ENCODE assay signal across 16 cellular contexts in genomic region chr16:2533912-2534311, GRCh38. TPM values are rescaled to one million over a fixed set of nuclear protein-coding genes. Genes with fewer than 3 reads are reported as not detected.
DNase-seq lines count a peak whose midpoint lies in the region; ATAC-seq, FAIRE-seq and TF ChIP-seq lines count a peak whose summit lies in the region.
"Had no signal": no experiment of that assay in that cellular context is flagged by ENCODE, and none has a peak within 500 bp of the region (broad histone marks: within the 10 kb centered on the region; RNA-seq: fewer than 3 reads in every experiment).

No MANE protein-coding gene starts in this region.

- no TSS peak for BruUV-seq in HepG2 (replicated peaks; lab: Mats Ljungman, UMichigan)

- in situ Hi-C loops in HepG2 (cut with HindIII; ENCODE audit: extremely low pct_ligation_motif_present, low pct_unique_long_range_greater_than_20kb), result no loop called here

- no peak overlapping the region for H3K4me2 ChIP-seq in HepG2 (ENCODE audit: low read depth, low read length)

- H4K20me1 ChIP-seq in HepG2 (ENCODE audit: insufficient read depth, low read length), result no peaks in the 10 kb centered on the region

- no peak overlapping the region for H3K27ac ChIP-seq in HepG2 (ENCODE audit: extremely low read length, insufficient read depth, low read length)
- H3K27ac ChIP-seq in right lobe of liver, result no peak overlapping the region
- H3K27ac ChIP-seq: cardiac muscle cell had no signal

- TF ChIP-seq EP300 in HepG2 (IDR thresholded peaks at IDR 0.05; ENCODE audit: low read depth in 2 of 2, low read length in 2 of 2) (no peak), HepG2 (CRISPR knock-in tag; IDR thresholded peaks at IDR 0.05; ENCODE audit: borderline replicate concordance) (no peak)

- TF ChIP-seq CTCF in HepG2 (CRISPR knock-in tag; IDR thresholded peaks at IDR 0.05) (no peak), right lobe of liver (IDR thresholded peaks at IDR 0.05) (no peak), mesothelial cell of epicardium (IDR thresholded peaks at IDR 0.05; ENCODE audit: unreplicated experiment) (no peak), type B pancreatic cell (conservative IDR thresholded peaks at IDR 0.05) (no peak), GM20000 (IDR thresholded peaks at IDR 0.05; ENCODE audit: extremely low read depth, missing control alignments) (no peak)

- no peaks in the 10 kb centered on the region for H3K9me3 Mint-ChIP-seq in activated T-helper 17 cell treated with anti-CD3 and anti-CD28 coated beads, Interleukin-2, amount 50 U/mL, for 72 hours
- H3K9me3 Mint-ChIP-seq in mesothelial cell of epicardium (no peaks in the 10 kb centered on the region), type B pancreatic cell (no peaks in the 10 kb centered on the region)

- peak overlapping the region; percentile 69 for H3K27ac Mint-ChIP-seq in activated T-helper 17 cell treated with anti-CD3 and anti-CD28 coated beads, Interleukin-2, amount 50 U/mL, for 72 hours
- H3K27ac Mint-ChIP-seq in mesothelial cell of epicardium, result peak overlapping the region; percentile 16
- peak overlapping the region; percentile 85 for H3K27ac Mint-ChIP-seq in type B pancreatic cell

- peaks cover 5% of the 10 kb centered on the region for H3K79me2 ChIP-seq in HepG2 (ENCODE audit: insufficient read depth, low read length)

- FAIRE-seq in HepG2 (lab: Jason Lieb, UNC), result no peak
- FAIRE-seq: islet of Langerhans had no signal

- H3K36me3 ChIP-seq in HepG2 (replicated peaks in 1 of 2; ENCODE audit: control insufficient read depth in 1 of 2, insufficient read depth in 2 of 2, low read length in 2 of 2) (peaks cover 2 to 10% of the 10 kb centered on the region in 2 experiments; a peak in 4 of 5 replicates), right lobe of liver (peaks cover 0 to 3% (median 0%) of the 10 kb centered on the region in 4 donors)
- H3K36me3 ChIP-seq: cardiac muscle cell had no signal

- POLR2A ChIA-PET in HepG2 (lab: Yijun Ruan, JAX), result interaction anchor here (2.2 kb wide), 1 partner anchor 19 kb away, joined by 10 read pairs; the partner anchor contains the start of gene ATP6V0C

- DNase-seq in HepG2 (ENCODE audit: low spot score), result no peak
- no peak for DNase-seq in right lobe of liver
- no peak for DNase-seq in mesothelial cell of epicardium (ENCODE audit: low spot score in 2 of 2, unreplicated experiment in 2 of 2)
- no peak for DNase-seq in type B pancreatic cell (ENCODE audit: extremely low spot score, unreplicated experiment)
- DNase-seq in GM20000 (ENCODE audit: low spot score), result no peak
- DNase-seq in NCI-H1048 (lab: John Stamatoyannopoulos, UW), result no peak
- DNase-seq: MV-4-11 had no signal

- peak overlapping the region; percentile 94 for H3K4me3 Mint-ChIP-seq in activated T-helper 17 cell treated with anti-CD3 and anti-CD28 coated beads, Interleukin-2, amount 50 U/mL, for 72 hours
- H3K4me3 Mint-ChIP-seq in mesothelial cell of epicardium (peak overlapping the region; percentile 47), type B pancreatic cell (peak overlapping the region; percentile 79)

- no peaks in the 10 kb centered on the region for H3K27me3 Mint-ChIP-seq in activated T-helper 17 cell treated with anti-CD3 and anti-CD28 coated beads, Interleukin-2, amount 50 U/mL, for 72 hours
- no peaks in the 10 kb centered on the region for H3K27me3 Mint-ChIP-seq in mesothelial cell of epicardium (ENCODE audit: low read depth)
- H3K27me3 Mint-ChIP-seq in type B pancreatic cell, result no peaks in the 10 kb centered on the region

- H3K9ac ChIP-seq in HepG2 (ENCODE audit: insufficient read depth, low read depth, low read length), result no peak overlapping the region

- peaks cover 13% of the 10 kb centered on the region for H3K4me1 Mint-ChIP-seq in activated T-helper 17 cell treated with anti-CD3 and anti-CD28 coated beads, Interleukin-2, amount 50 U/mL, for 72 hours
- H3K4me1 Mint-ChIP-seq in mesothelial cell of epicardium (peaks cover 17% of the 10 kb centered on the region), type B pancreatic cell (ENCODE audit: unreplicated experiment) (peaks cover 15% of the 10 kb centered on the region)

- WGBS in HepG2 (ENCODE audit: low lambda C conversion rate), result 91% methylated on average over 11 of the region's 11 CpGs
- 88% methylated on average over 6 of the region's 11 CpGs for WGBS in right lobe of liver (ENCODE audit: insufficient coverage, low coverage, low lambda C conversion rate, missing lambda C conversion rate)

- H3K4me3 ChIP-seq in HepG2 (replicated peaks in 1 of 3; ENCODE audit: insufficient read depth in 1 of 3, low read depth in 2 of 3, low read length in 3 of 3) (no peak overlapping the region), right lobe of liver (no peak overlapping the region)
- H3K4me3 ChIP-seq: cardiac muscle cell, mucosa of descending colon, prostate gland had no signal

- no peaks in the 10 kb centered on the region for H3K9me3 ChIP-seq in HepG2 (ENCODE audit: low read length)
- H3K9me3 ChIP-seq in right lobe of liver, result no peaks in the 10 kb centered on the region
- H3K9me3 ChIP-seq: mucosa of descending colon, prostate gland had no signal

- intact Hi-C loops in HepG2 (cut with micrococcal nuclease; ENCODE audit: unreplicated experiment) (no loop called here), right lobe of liver (cut with DNase I) (no loop called here)

- no peak overlapping the region for H2AFZ ChIP-seq in HepG2 (ENCODE audit: low read length)

- H3K36me3 Mint-ChIP-seq in activated T-helper 17 cell treated with anti-CD3 and anti-CD28 coated beads, Interleukin-2, amount 50 U/mL, for 72 hours (ENCODE audit: low read depth), result peaks cover 5% of the 10 kb centered on the region
- H3K36me3 Mint-ChIP-seq in mesothelial cell of epicardium (peaks cover 4% of the 10 kb centered on the region), type B pancreatic cell (no peaks in the 10 kb centered on the region)

- TF ChIP-seq RAD21 in HepG2 (CRISPR knock-in tag; IDR thresholded peaks at IDR 0.05), result no peak

- H3K4me1 ChIP-seq in HepG2 (ENCODE audit: insufficient read depth, low read length) (peaks cover 53% of the 10 kb centered on the region), right lobe of liver (peaks cover 0 to 18% (median 2%) of the 10 kb centered on the region in 4 donors)

- CTCF ChIA-PET in HepG2 (lab: Yijun Ruan, JAX; ENCODE audit: low intra/inter-chr PET ratio, low total read pairs), result no interaction called here

- no peaks in the 10 kb centered on the region for H3K27me3 ChIP-seq in HepG2 (ENCODE audit: control insufficient read depth in 1 of 2, insufficient read depth in 2 of 2, low read length in 2 of 2)
- H3K27me3 ChIP-seq in right lobe of liver, result no peaks in the 10 kb centered on the region
- H3K27me3 ChIP-seq: cardiac muscle cell had no signal

- no peak for TF ChIP-seq POLR2A in HepG2 (IDR thresholded peaks at IDR 0.05; ENCODE audit: insufficient read depth in 1 of 2, low read depth in 2 of 2, low read length in 2 of 2)
- no peak for TF ChIP-seq POLR2A in right lobe of liver (IDR thresholded peaks at IDR 0.05)

- no peak for ATAC-seq in HepG2
- ATAC-seq in right lobe of liver, result no peak
- ATAC-seq in activated T-helper 17 cell treated with anti-CD3 and anti-CD28 coated beads, Interleukin-2, amount 50 U/mL, for 72 hours (replicated peaks), result no peak
- no peak for ATAC-seq in HG03108 (IDR thresholded peaks at IDR 0.05; ENCODE audit: unreplicated experiment)
- ATAC-seq: mucosa of descending colon had no signal

RNA-seq across cellular contexts. Expression of gene CEMP1, which starts 2.7 kb away (rescaled TPM):
- not detected in 2 replicates for total RNA-seq in HepG2 (2016; rRNA removed; fragmentation: Illumina TruSeq; extraction: Trizol)
- not detected in 2 replicates for total RNA-seq in HepG2 (2016; cell fraction: cytosol; rRNA removed; fragmentation: Illumina TruSeq; extraction: Trizol; ENCODE audit: low read depth)
- not detected in 2 replicates for total RNA-seq in HepG2 (2016; cell fraction: insoluble cytoplasmic fraction; rRNA removed; fragmentation: Illumina TruSeq; extraction: Trizol)
- total RNA-seq in HepG2 (2016; cell fraction: membrane; rRNA removed; fragmentation: Illumina TruSeq; extraction: Trizol), result not detected in 2 replicates
- not detected in 2 replicates for total RNA-seq in HepG2 (2016; cell fraction: nucleus; rRNA removed; fragmentation: Illumina TruSeq; extraction: Trizol)
- polyA plus RNA-seq in HepG2 (2011; rRNA removed), result 0.04 TPM in 1 of 2 replicates, not detected in the other
- polyA plus RNA-seq in HepG2 (2011; cell fraction: cytosol; rRNA removed), result not detected in 2 replicates
- 0.16 TPM in 1 of 2 replicates, not detected in the other for polyA plus RNA-seq in HepG2 (2011; cell fraction: nucleus; rRNA removed)
- polyA plus RNA-seq in HepG2 (2012), result not detected in 2 replicates
- polyA plus RNA-seq in HepG2 (2016; cell fraction: cytosol; fragmentation: Illumina TruSeq; extraction: Trizol; ENCODE audit: low read depth), result not detected in 2 replicates
- polyA plus RNA-seq in HepG2 (2016; cell fraction: insoluble cytoplasmic fraction; fragmentation: Illumina TruSeq; extraction: Trizol; ENCODE audit: low read depth), result not detected in 2 replicates
- not detected in 2 replicates for polyA plus RNA-seq in HepG2 (2016; cell fraction: membrane; fragmentation: Illumina TruSeq; extraction: Trizol; ENCODE audit: low read depth)
- polyA plus RNA-seq in HepG2 (2016; cell fraction: nucleus; fragmentation: Illumina TruSeq; extraction: Trizol; ENCODE audit: insufficient read depth, low read depth), result not detected in 2 replicates
- polyA minus RNA-seq in HepG2 (2011; rRNA and poly(A)+ RNA removed; ENCODE audit: low replicate concordance), result 0.10 and 0.16 TPM in 2 replicates
- polyA minus RNA-seq in HepG2 (2011; cell fraction: cytosol; rRNA and poly(A)+ RNA removed), result not detected in 2 replicates
- 0.37 and 0.52 TPM in 2 replicates for polyA minus RNA-seq in HepG2 (2011; cell fraction: nucleus; rRNA and poly(A)+ RNA removed)
- total RNA-seq in right lobe of liver, result under 1 TPM in 2 of 6 experiments, not detected in 4; 0.22 to 0.29 TPM
- not detected for total RNA-seq in activated T-helper 17 cell treated with anti-CD3 and anti-CD28 coated beads, Interleukin-2, amount 50 U/mL, for 72 hours
- total RNA-seq in mesothelial cell of epicardium, result 0.75 to 1.7 TPM (median 1.1 TPM) in 3 replicates
- total RNA-seq in type B pancreatic cell (ENCODE audit: low replicate concordance), result 0.22 and 0.74 TPM in 2 replicates
- total RNA-seq: SK-MEL-5, urinary bladder had no signal
- polyA plus RNA-seq: BJ had no signal

RNA-seq across cellular contexts. Expression of gene PDPK1, which starts 3.9 kb away (rescaled TPM):
- total RNA-seq in HepG2 (2016; rRNA removed; fragmentation: Illumina TruSeq; extraction: Trizol) (59.6 and 72.9 TPM in 2 replicates), right lobe of liver (10 to 100 TPM; 20.7 to 28.3 (median 24.5) TPM), mesothelial cell of epicardium (40.4 to 44.6 TPM (median 42.7 TPM) in 3 replicates), type B pancreatic cell (ENCODE audit: low replicate concordance) (40.8 and 57.1 TPM in 2 replicates)
- total RNA-seq in HepG2 (2016; cell fraction: cytosol; rRNA removed; fragmentation: Illumina TruSeq; extraction: Trizol; ENCODE audit: low read depth), result 53.8 and 58.1 TPM in 2 replicates
- 57.5 and 62.0 TPM in 2 replicates for total RNA-seq in HepG2 (2016; cell fraction: insoluble cytoplasmic fraction; rRNA removed; fragmentation: Illumina TruSeq; extraction: Trizol)
- 43.6 and 57.5 TPM in 2 replicates for total RNA-seq in HepG2 (2016; cell fraction: membrane; rRNA removed; fragmentation: Illumina TruSeq; extraction: Trizol)
- 40.5 and 51.1 TPM in 2 replicates for total RNA-seq in HepG2 (2016; cell fraction: nucleus; rRNA removed; fragmentation: Illumina TruSeq; extraction: Trizol)
- polyA plus RNA-seq in HepG2 (2011; rRNA removed), result 129 TPM in 2 replicates
- 93.3 and 120 TPM in 2 replicates for polyA plus RNA-seq in HepG2 (2011; cell fraction: cytosol; rRNA removed)
- polyA plus RNA-seq in HepG2 (2011; cell fraction: nucleus; rRNA removed), result 125 and 138 TPM in 2 replicates
- polyA plus RNA-seq in HepG2 (2012), result 68.8 and 96.6 TPM in 2 replicates
- 21.1 and 27.5 TPM in 2 replicates for polyA plus RNA-seq in HepG2 (2016; cell fraction: cytosol; fragmentation: Illumina TruSeq; extraction: Trizol; ENCODE audit: low read depth)
- polyA plus RNA-seq in HepG2 (2016; cell fraction: insoluble cytoplasmic fraction; fragmentation: Illumina TruSeq; extraction: Trizol; ENCODE audit: low read depth), result 55.5 and 59.6 TPM in 2 replicates
- 31.1 and 35.0 TPM in 2 replicates for polyA plus RNA-seq in HepG2 (2016; cell fraction: membrane; fragmentation: Illumina TruSeq; extraction: Trizol; ENCODE audit: low read depth)
- 66.4 and 80.4 TPM in 2 replicates for polyA plus RNA-seq in HepG2 (2016; cell fraction: nucleus; fragmentation: Illumina TruSeq; extraction: Trizol; ENCODE audit: insufficient read depth, low read depth)
- polyA minus RNA-seq in HepG2 (2011; rRNA and poly(A)+ RNA removed; ENCODE audit: low replicate concordance), result 39.6 and 230 TPM in 2 replicates
- 117 and 142 TPM in 2 replicates for polyA minus RNA-seq in HepG2 (2011; cell fraction: cytosol; rRNA and poly(A)+ RNA removed)
- 118 and 140 TPM in 2 replicates for polyA minus RNA-seq in HepG2 (2011; cell fraction: nucleus; rRNA and poly(A)+ RNA removed)
- total RNA-seq in activated T-helper 17 cell treated with anti-CD3 and anti-CD28 coated beads, Interleukin-2, amount 50 U/mL, for 72 hours, result 10 to 100 TPM; 52.1 to 67.7 TPM

RNA-seq across cellular contexts. Expression of gene AMDHD2, which starts 13.7 kb away (rescaled TPM):
- total RNA-seq in HepG2 (2016; rRNA removed; fragmentation: Illumina TruSeq; extraction: Trizol) (13.8 and 39.1 TPM in 2 replicates), right lobe of liver (10 to 100 TPM; 12.3 to 24.9 (median 21.4) TPM), mesothelial cell of epicardium (46.3 to 47.2 TPM (median 46.4 TPM) in 3 replicates), type B pancreatic cell (ENCODE audit: low replicate concordance) (46.1 and 61.8 TPM in 2 replicates)
- 14.4 and 16.3 TPM in 2 replicates for total RNA-seq in HepG2 (2016; cell fraction: cytosol; rRNA removed; fragmentation: Illumina TruSeq; extraction: Trizol; ENCODE audit: low read depth)
- 15.5 and 37.7 TPM in 2 replicates for total RNA-seq in HepG2 (2016; cell fraction: insoluble cytoplasmic fraction; rRNA removed; fragmentation: Illumina TruSeq; extraction: Trizol)
- total RNA-seq in HepG2 (2016; cell fraction: membrane; rRNA removed; fragmentation: Illumina TruSeq; extraction: Trizol), result 11.4 and 12.8 TPM in 2 replicates
- total RNA-seq in HepG2 (2016; cell fraction: nucleus; rRNA removed; fragmentation: Illumina TruSeq; extraction: Trizol), result 56.5 and 57.9 TPM in 2 replicates
- polyA plus RNA-seq in HepG2 (2011; rRNA removed), result 33.5 and 51.3 TPM in 2 replicates
- 12.9 and 24.3 TPM in 2 replicates for polyA plus RNA-seq in HepG2 (2011; cell fraction: cytosol; rRNA removed)
- polyA plus RNA-seq in HepG2 (2011; cell fraction: nucleus; rRNA removed), result 624 and 803 TPM in 2 replicates
- 30.1 and 34.2 TPM in 2 replicates for polyA plus RNA-seq in HepG2 (2012)
- polyA plus RNA-seq in HepG2 (2016; cell fraction: cytosol; fragmentation: Illumina TruSeq; extraction: Trizol; ENCODE audit: low read depth), result 5.3 and 8.4 TPM in 2 replicates
- 11.9 and 12.8 TPM in 2 replicates for polyA plus RNA-seq in HepG2 (2016; cell fraction: insoluble cytoplasmic fraction; fragmentation: Illumina TruSeq; extraction: Trizol; ENCODE audit: low read depth)
- 7.2 and 9.8 TPM in 2 replicates for polyA plus RNA-seq in HepG2 (2016; cell fraction: membrane; fragmentation: Illumina TruSeq; extraction: Trizol; ENCODE audit: low read depth)
- 125 and 129 TPM in 2 replicates for polyA plus RNA-seq in HepG2 (2016; cell fraction: nucleus; fragmentation: Illumina TruSeq; extraction: Trizol; ENCODE audit: insufficient read depth, low read depth)
- polyA minus RNA-seq in HepG2 (2011; rRNA and poly(A)+ RNA removed; ENCODE audit: low replicate concordance), result 20.8 and 63.2 TPM in 2 replicates
- polyA minus RNA-seq in HepG2 (2011; cell fraction: cytosol; rRNA and poly(A)+ RNA removed), result 11.8 and 13.7 TPM in 2 replicates
- 81.2 and 102 TPM in 2 replicates for polyA minus RNA-seq in HepG2 (2011; cell fraction: nucleus; rRNA and poly(A)+ RNA removed)
- total RNA-seq in activated T-helper 17 cell treated with anti-CD3 and anti-CD28 coated beads, Interleukin-2, amount 50 U/mL, for 72 hours, result 10 to 100 TPM; 39.6 to 54.5 TPM

RNA-seq across cellular contexts. Expression of gene ATP6V0C, which starts 20.2 kb away (rescaled TPM):
- total RNA-seq in HepG2 (2016; rRNA removed; fragmentation: Illumina TruSeq; extraction: Trizol), result 7.2 and 10.4 TPM in 2 replicates
- total RNA-seq in HepG2 (2016; cell fraction: cytosol; rRNA removed; fragmentation: Illumina TruSeq; extraction: Trizol; ENCODE audit: low read depth), result 7.6 and 9.4 TPM in 2 replicates
- total RNA-seq in HepG2 (2016; cell fraction: insoluble cytoplasmic fraction; rRNA removed; fragmentation: Illumina TruSeq; extraction: Trizol), result 5.7 and 10.1 TPM in 2 replicates
- total RNA-seq in HepG2 (2016; cell fraction: membrane; rRNA removed; fragmentation: Illumina TruSeq; extraction: Trizol), result 11.1 and 14.0 TPM in 2 replicates
- total RNA-seq in HepG2 (2016; cell fraction: nucleus; rRNA removed; fragmentation: Illumina TruSeq; extraction: Trizol), result 13.6 and 17.3 TPM in 2 replicates
- polyA plus RNA-seq in HepG2 (2011; rRNA removed), result 20.1 and 21.1 TPM in 2 replicates
- polyA plus RNA-seq in HepG2 (2011; cell fraction: cytosol; rRNA removed), result 29.7 and 32.0 TPM in 2 replicates
- polyA plus RNA-seq in HepG2 (2011; cell fraction: nucleus; rRNA removed), result 42.5 and 51.4 TPM in 2 replicates
- polyA plus RNA-seq in HepG2 (2012), result 133 and 154 TPM in 2 replicates
- polyA plus RNA-seq in HepG2 (2016; cell fraction: cytosol; fragmentation: Illumina TruSeq; extraction: Trizol; ENCODE audit: low read depth), result 106 and 119 TPM in 2 replicates
- 50.3 and 60.7 TPM in 2 replicates for polyA plus RNA-seq in HepG2 (2016; cell fraction: insoluble cytoplasmic fraction; fragmentation: Illumina TruSeq; extraction: Trizol; ENCODE audit: low read depth)
- polyA plus RNA-seq in HepG2 (2016; cell fraction: membrane; fragmentation: Illumina TruSeq; extraction: Trizol; ENCODE audit: low read depth), result 97.9 and 104 TPM in 2 replicates
- 168 and 190 TPM in 2 replicates for polyA plus RNA-seq in HepG2 (2016; cell fraction: nucleus; fragmentation: Illumina TruSeq; extraction: Trizol; ENCODE audit: insufficient read depth, low read depth)
- polyA minus RNA-seq in HepG2 (2011; rRNA and poly(A)+ RNA removed; ENCODE audit: low replicate concordance), result 20.0 and 29.5 TPM in 2 replicates
- polyA minus RNA-seq in HepG2 (2011; cell fraction: cytosol; rRNA and poly(A)+ RNA removed), result 52.8 and 62.5 TPM in 2 replicates
- polyA minus RNA-seq in HepG2 (2011; cell fraction: nucleus; rRNA and poly(A)+ RNA removed), result 10.4 and 11.5 TPM in 2 replicates
- 100 to 1,000 TPM in 1 of 6 experiments, 10 to 100 TPM in 5; 71.5 to 100 (median 79.4) TPM for total RNA-seq in right lobe of liver
- 100 to 1,000 TPM in 1 of 2 donors, 10 to 100 TPM in 1; 98.5 to 128 TPM for total RNA-seq in activated T-helper 17 cell treated with anti-CD3 and anti-CD28 coated beads, Interleukin-2, amount 50 U/mL, for 72 hours
- total RNA-seq in mesothelial cell of epicardium, result 143 to 151 TPM (median 149 TPM) in 3 replicates
- total RNA-seq in type B pancreatic cell (ENCODE audit: low replicate concordance), result 155 and 223 TPM in 2 replicates

RNA-seq across cellular contexts. Expression of gene TBC1D24, which starts 59.0 kb away (rescaled TPM):
- total RNA-seq in HepG2 (2016; rRNA removed; fragmentation: Illumina TruSeq; extraction: Trizol) (13.7 and 17.6 TPM in 2 replicates), right lobe of liver (10 to 100 TPM; 14.9 to 22.7 (median 17.5) TPM), mesothelial cell of epicardium (24.2 to 25.0 TPM (median 24.7 TPM) in 3 replicates), type B pancreatic cell (ENCODE audit: low replicate concordance) (15.6 and 22.1 TPM in 2 replicates)
- total RNA-seq in HepG2 (2016; cell fraction: cytosol; rRNA removed; fragmentation: Illumina TruSeq; extraction: Trizol; ENCODE audit: low read depth), result 1.3 and 1.4 TPM in 2 replicates
- 12.6 and 15.8 TPM in 2 replicates for total RNA-seq in HepG2 (2016; cell fraction: insoluble cytoplasmic fraction; rRNA removed; fragmentation: Illumina TruSeq; extraction: Trizol)
- 4.8 and 5.7 TPM in 2 replicates for total RNA-seq in HepG2 (2016; cell fraction: membrane; rRNA removed; fragmentation: Illumina TruSeq; extraction: Trizol)
- total RNA-seq in HepG2 (2016; cell fraction: nucleus; rRNA removed; fragmentation: Illumina TruSeq; extraction: Trizol), result 12.6 and 14.4 TPM in 2 replicates
- polyA plus RNA-seq in HepG2 (2011; rRNA removed), result 7.7 and 8.4 TPM in 2 replicates
- 3.7 and 4.9 TPM in 2 replicates for polyA plus RNA-seq in HepG2 (2011; cell fraction: cytosol; rRNA removed)
- polyA plus RNA-seq in HepG2 (2011; cell fraction: nucleus; rRNA removed), result 29.9 and 35.0 TPM in 2 replicates
- 5.7 TPM in 2 replicates for polyA plus RNA-seq in HepG2 (2012)
- polyA plus RNA-seq in HepG2 (2016; cell fraction: cytosol; fragmentation: Illumina TruSeq; extraction: Trizol; ENCODE audit: low read depth), result 1.0 and 1.2 TPM in 2 replicates
- polyA plus RNA-seq in HepG2 (2016; cell fraction: insoluble cytoplasmic fraction; fragmentation: Illumina TruSeq; extraction: Trizol; ENCODE audit: low read depth), result 8.4 and 11.8 TPM in 2 replicates
- polyA plus RNA-seq in HepG2 (2016; cell fraction: membrane; fragmentation: Illumina TruSeq; extraction: Trizol; ENCODE audit: low read depth), result 2.4 and 3.2 TPM in 2 replicates
- polyA plus RNA-seq in HepG2 (2016; cell fraction: nucleus; fragmentation: Illumina TruSeq; extraction: Trizol; ENCODE audit: insufficient read depth, low read depth), result 22.4 and 24.8 TPM in 2 replicates
- 11.0 and 28.2 TPM in 2 replicates for polyA minus RNA-seq in HepG2 (2011; rRNA and poly(A)+ RNA removed; ENCODE audit: low replicate concordance)
- 9.1 and 10.4 TPM in 2 replicates for polyA minus RNA-seq in HepG2 (2011; cell fraction: cytosol; rRNA and poly(A)+ RNA removed)
- polyA minus RNA-seq in HepG2 (2011; cell fraction: nucleus; rRNA and poly(A)+ RNA removed), result 10.0 and 13.8 TPM in 2 replicates
- 10 to 100 TPM; 10.8 to 16.1 TPM for total RNA-seq in activated T-helper 17 cell treated with anti-CD3 and anti-CD28 coated beads, Interleukin-2, amount 50 U/mL, for 72 hours

Comparison
In these comparisons a context has a peak if more than half of its experiments do, and no peak if none do; other contexts are left out.
1. H3K27ac Mint-ChIP-seq: peak in every context shown above with its lines; median percentile 85 in type B pancreatic cell; 69 in activated T-helper 17 cell treated with anti-CD3 and anti-CD28 coated beads, Interleukin-2, amount 50 U/mL, for 72 hours; 16 in mesothelial cell of epicardium.